ENCODE assay signal across 1 cellular context in the genomic region with DNA sequence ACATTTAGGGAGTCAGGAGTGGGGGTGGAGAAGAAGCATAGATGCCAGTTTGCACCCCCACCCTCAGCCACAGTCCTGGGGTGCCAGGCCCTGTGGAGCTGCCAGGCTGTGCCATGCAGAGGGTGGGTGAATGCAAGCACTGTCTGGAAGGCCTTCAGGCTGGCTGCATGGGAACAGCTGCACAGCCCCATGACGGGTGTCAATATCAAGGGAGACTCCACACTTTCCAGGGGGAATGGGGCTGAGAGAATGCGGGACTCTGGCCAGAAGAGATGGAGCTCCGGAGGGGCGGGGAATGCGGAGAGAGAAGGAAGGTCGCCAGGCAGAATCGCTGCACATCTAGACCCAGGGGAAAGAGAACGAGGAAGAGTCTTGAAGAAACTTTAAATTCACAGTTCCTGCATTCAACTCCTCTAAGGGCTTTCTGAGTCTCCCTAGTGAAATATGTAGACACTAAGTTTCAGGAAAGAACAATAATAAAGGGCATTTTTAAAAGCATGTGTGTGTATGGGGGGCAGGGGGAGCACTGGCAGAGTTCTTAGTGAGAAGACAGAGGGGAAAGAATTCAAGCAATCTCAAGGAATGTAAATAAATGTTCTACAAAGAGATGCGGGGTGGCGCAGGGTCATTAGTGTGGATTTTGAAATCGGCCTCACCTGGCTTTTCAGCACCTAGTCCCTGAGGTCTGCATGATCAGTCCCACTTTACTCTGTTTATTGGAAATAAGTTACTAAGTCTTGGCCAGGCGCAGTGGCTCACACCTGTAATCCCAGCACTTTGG.
TF ChIP-seq lines count a peak whose summit lies in the region.

No MANE protein-coding gene starts in this region.

TF ChIP-seq in IMR-90, 13 proteins besides CTCF, POLR2A, EP300 and RAD21:
- TF ChIP-seq MAFK (IDR thresholded peaks at IDR 0.05; ENCODE audit: low read depth, low read length) (no peak), MXI1 (IDR thresholded peaks at IDR 0.05; ENCODE audit: borderline replicate concordance, low read depth, low read length) (no peak), USF2 (IDR thresholded peaks at IDR 0.05; ENCODE audit: low read depth, low read length) (no peak), FOS (IDR thresholded peaks at IDR 0.05; ENCODE audit: low read depth, low read length) (no peak), ELK1 (IDR thresholded peaks at IDR 0.05; ENCODE audit: borderline replicate concordance, low read depth, low read length) (no peak), BHLHE40 (IDR thresholded peaks at IDR 0.05; ENCODE audit: low read depth, low read length) (no peak), RCOR1 (IDR thresholded peaks at IDR 0.05; ENCODE audit: insufficient replicate concordance, low read length) (no peak), CEBPB (IDR thresholded peaks at IDR 0.05; ENCODE audit: low read depth, low read length) (no peak), RFX5 (IDR thresholded peaks at IDR 0.05; ENCODE audit: low read depth, low read length) (no peak), CHD1 (IDR thresholded peaks at IDR 0.05; ENCODE audit: low read depth, low read length) (no peak), SMC3 (IDR thresholded peaks at IDR 0.05; ENCODE audit: low read depth, low read length) (no peak), MAZ (IDR thresholded peaks at IDR 0.05; ENCODE audit: borderline replicate concordance, low read depth, low read length) (no peak), NFE2L2 (IDR thresholded peaks at IDR 0.05; ENCODE audit: low read depth, low read length) (no peak)
